31 cellular contexts compared by ENCODE assay signal in genomic region chr4:138904793-138905192, GRCh38.
"Had no signal": no experiment of that assay in that cellular context is flagged by ENCODE, and none has a peak within 500 bp of the region (broad histone marks: within the 10 kb centered on the region; RNA-seq: fewer than 3 reads in every experiment).

No MANE protein-coding gene starts in this region.

- H3K27me3 ChIP-seq: adrenal gland, body of pancreas, brain microvascular endothelial cell, breast epithelium had no signal

- H3K4me3 ChIP-seq: adrenal gland, body of pancreas, breast epithelium had no signal

- H3K27ac ChIP-seq: adrenal gland, body of pancreas, brain microvascular endothelial cell, breast epithelium, VCaP had no signal

- H3K36me3 ChIP-seq: adrenal gland, brain microvascular endothelial cell, breast epithelium had no signal

- H3K9me3 ChIP-seq: adrenal gland, body of pancreas, breast epithelium had no signal

- ATAC-seq: activated CD8-positive, alpha-beta T cell treated with anti-CD3 and anti-CD28 coated beads for 36 hours; activated naive CD4-positive, alpha-beta T cell treated with anti-CD3 and anti-CD28 coated beads, Interleukin-2, amount 50 U/mL, for 72 hours; activated T-cell treated with anti-CD3 and anti-CD28 coated beads, Interleukin-2, amount 50 U/mL, for 4 hours; activated T-cell treated with anti-CD3 and anti-CD28 coated beads, Interleukin-2, amount 50 U/mL, for 72 hours; activated T-helper 17 cell treated with anti-CD3 and anti-CD28 coated beads, Interleukin-2, amount 50 U/mL, for 72 hours; body of pancreas had no signal

- DNase-seq: activated B cell treated with CpG ODN at 0.5 μM for 24 hours; activated CD4-positive, alpha-beta memory T cell treated with anti-CD3 and anti-CD28 coated beads for 36 hours; activated CD4-positive, alpha-beta T cell treated with anti-CD3 and anti-CD28 coated beads for 48 hours; activated CD4-positive, alpha-beta T cell treated with anti-CD3 and anti-CD28 coated beads, Interleukin-2, amount 50 U/mL, for 1 hour; activated CD4-positive, alpha-beta T cell treated with anti-CD3 and anti-CD28 coated beads, Interleukin-2, amount 50 U/mL, for 4 hours; activated CD4-positive, CD25-positive, alpha-beta regulatory T cell treated with anti-CD3 and anti-CD28 coated beads, Interleukin-2, amount 50 U/mL, for 72 hours; activated CD8-positive, alpha-beta memory T cell treated with anti-CD3 and anti-CD28 coated beads, Interleukin-2, amount 50 U/mL, for 4 hours; activated CD8-positive, alpha-beta T cell treated with anti-CD3 and anti-CD28 coated beads for 36 hours; activated effector memory CD4-positive, alpha-beta T cell treated with anti-CD3 and anti-CD28 coated beads, Interleukin-2, amount 50 U/mL, for 16 hours; activated gamma-delta T cell treated with Interleukin-2 at 50 U/mL for 16 hours; activated naive CD4-positive, alpha-beta T cell; activated naive CD4-positive, alpha-beta T cell treated with anti-CD3 and anti-CD28 coated beads for 36 hours; activated naive CD4-positive, alpha-beta T cell treated with anti-CD3 and anti-CD28 coated beads, Interleukin-2, amount 50 U/mL, for 16 hours; activated naive CD8-positive, alpha-beta T cell treated with anti-CD3 and anti-CD28 coated beads for 36 hours; activated T-cell treated with anti-CD3 and anti-CD28 coated beads for 4 hours; activated T-cell treated with anti-CD3 and anti-CD28 coated beads, Interleukin-2, amount 50 U/mL, for 1 hour; activated T-cell treated with anti-CD3 and anti-CD28 coated beads, Interleukin-2, amount 50 U/mL, for 4 hours; activated T-cell treated with anti-CD3 and anti-CD28 coated beads, Interleukin-2, amount 50 U/mL, for 72 hours; adrenal gland; amniotic stem cell; aorta; body of pancreas; brain microvascular endothelial cell; central memory CD4-positive, alpha-beta T cell; T-helper 1 cell; T-helper 2 cell; T-helper 9 cell had no signal

- H3K4me1 ChIP-seq: adrenal gland, body of pancreas, breast epithelium had no signal
